17 cellular contexts compared by ENCODE assay signal in the genomic region with DNA sequence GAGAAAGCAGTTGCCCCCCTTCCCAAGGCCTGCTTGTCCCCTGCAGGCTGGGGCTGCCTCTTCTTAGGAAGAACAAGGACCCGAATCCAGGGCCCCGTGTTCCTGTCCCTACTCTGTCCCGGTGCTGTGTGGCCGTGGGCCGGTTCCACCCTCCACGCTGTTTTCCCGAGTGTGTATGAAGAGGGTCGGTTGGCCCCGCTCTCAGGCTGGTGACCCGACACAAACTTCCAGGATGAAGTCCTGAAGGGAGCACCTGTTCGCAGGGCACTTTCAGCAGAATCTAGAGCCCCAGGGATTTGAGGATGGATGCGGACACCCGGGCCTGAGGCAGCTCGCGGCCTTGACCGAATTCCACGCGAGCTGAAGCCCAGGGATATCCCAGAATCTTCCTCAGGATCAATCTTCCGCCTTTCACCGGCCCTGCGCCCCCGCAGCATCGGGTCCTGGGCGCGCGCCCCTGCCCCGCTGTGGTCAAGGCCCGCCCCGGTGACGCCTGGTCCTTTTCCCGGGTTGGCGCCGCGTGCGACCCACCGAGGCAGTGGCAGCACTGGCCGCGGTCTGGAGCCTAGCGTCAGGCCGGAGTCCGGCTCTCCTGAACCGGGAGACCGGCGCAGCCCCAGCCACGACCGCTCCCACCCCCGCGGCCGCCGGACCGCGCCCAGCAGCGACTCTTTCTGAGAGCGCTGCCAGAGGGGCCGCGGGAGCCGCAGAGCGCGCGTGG. TPM values are rescaled to one million over a fixed set of nuclear protein-coding genes. Genes with fewer than 3 reads are reported as not detected.
DNase-seq lines count a peak whose midpoint lies in the region; ATAC-seq and TF ChIP-seq lines count a peak whose summit lies in the region.
"Had no signal": no experiment of that assay in that cellular context is flagged by ENCODE, and none has a peak within 500 bp of the region (broad histone marks: within the 10 kb centered on the region; RNA-seq: fewer than 3 reads in every experiment).

No MANE protein-coding gene starts in this region.

- H3K36me3 ChIP-seq in BE2C: no peaks in the 10 kb centered on the region
- H3K36me3 ChIP-seq in ascending aorta: no peaks in the 10 kb centered on the region
- H3K36me3 ChIP-seq: gastroesophageal sphincter had no signal

- H3K27ac ChIP-seq in right cardiac atrium (ENCODE audit: low read length) (no peak overlapping the region), ascending aorta (no peak overlapping the region)
- H3K27ac ChIP-seq: gastroesophageal sphincter, PC-9, skin epidermis had no signal

- no peak overlapping the region for H3K27ac Mint-ChIP-seq in T-helper 17 cell
- H3K27ac Mint-ChIP-seq in osteocyte (ENCODE audit: unreplicated experiment): no peak overlapping the region
- H3K27ac Mint-ChIP-seq: activated naive CD8-positive, alpha-beta T cell; memory B cell had no signal

- H3K27me3 Mint-ChIP-seq in T-helper 17 cell: peaks cover 49% of the 10 kb centered on the region
- H3K27me3 Mint-ChIP-seq in osteocyte (ENCODE audit: unreplicated experiment): peaks cover 52% of the 10 kb centered on the region

- peak overlapping the region; percentile 28 for H3K4me3 Mint-ChIP-seq in T-helper 17 cell
- H3K4me3 Mint-ChIP-seq in osteocyte (ENCODE audit: unreplicated experiment): peak overlapping the region; percentile 47
- H3K4me3 Mint-ChIP-seq: activated naive CD8-positive, alpha-beta T cell; memory B cell had no signal

- H3K4me3 ChIP-seq in BE2C (ENCODE audit: low read depth, low read length): peak overlapping the region; percentile 23
- peak overlapping the region; percentile 56 for H3K4me3 ChIP-seq in right cardiac atrium (ENCODE audit: low read length)
- peak overlapping the region in 1 of 2 donors; percentile 55 for H3K4me3 ChIP-seq in ascending aorta
- H3K4me3 ChIP-seq: GM12878, PC-9 had no signal

- H3K4me1 ChIP-seq in BE2C (no peaks in the 10 kb centered on the region), right cardiac atrium (ENCODE audit: control insufficient read depth, insufficient read depth, low read length) (no peaks in the 10 kb centered on the region), ascending aorta (peaks cover 0 to 2% of the 10 kb centered on the region in 2 donors)

- intact Hi-C loops in right cardiac atrium (cut with DNase I) (no loop called here), ascending aorta (cut with DNase I) (no loop called here)

- TF ChIP-seq CTCF in BE2C (IDR thresholded peaks at IDR 0.05; ENCODE audit: low read depth, low read length) (no peak), osteocyte (IDR thresholded peaks at IDR 0.05) (no peak), ascending aorta (IDR thresholded peaks at IDR 0.05) (no peak)

- H3K36me3 Mint-ChIP-seq in T-helper 17 cell (ENCODE audit: low read depth) (peaks cover 7% of the 10 kb centered on the region), osteocyte (ENCODE audit: unreplicated experiment) (no peaks in the 10 kb centered on the region)
- H3K36me3 Mint-ChIP-seq: activated naive CD8-positive, alpha-beta T cell; memory B cell had no signal

- ATAC-seq in T-helper 17 cell: no peak
- peak in 1 of 2 donors; percentile 41 for ATAC-seq in right cardiac atrium
- ATAC-seq: GM12878 had no signal

- 15% methylated on average over 60 of the region's 60 CpGs for WGBS in right cardiac atrium

- DNase-seq in BE2C (peak; percentile 24), T-helper 17 cell (no peak), right cardiac atrium (peak in 1 of 3 donors; percentile 65), osteocyte (ENCODE audit: extremely low spot score, unreplicated experiment) (no peak), activated gamma-delta T cell (lab: John Stamatoyannopoulos, UW) (no peak), NCI-H2196 treated with DMSO at 0.1 percent for 48 hours (lab: John Stamatoyannopoulos, UW; ENCODE audit: unreplicated experiment) (no peak), NOMO-1 treated with DMSO at 0.1 percent for 48 hours (lab: John Stamatoyannopoulos, UW; ENCODE audit: unreplicated experiment) (no peak), ascending aorta (ENCODE audit: low spot score in 2 of 2) (no peak)
- DNase-seq: DMS53, KG1, NCI-H2107, PC-9 had no signal

- H3K27me3 ChIP-seq in BE2C (peaks cover 39% of the 10 kb centered on the region), right cardiac atrium (ENCODE audit: control insufficient read depth, insufficient read depth) (no peaks in the 10 kb centered on the region), ascending aorta (peaks cover 6% of the 10 kb centered on the region)

- no peaks in the 10 kb centered on the region for H3K9me3 ChIP-seq in BE2C
- no peaks in the 10 kb centered on the region for H3K9me3 ChIP-seq in T-helper 17 cell (ENCODE audit: control insufficient read depth, low read length, poor library complexity, severe bottlenecking)
- H3K9me3 ChIP-seq in right cardiac atrium (ENCODE audit: control insufficient read depth, low read length): no peaks in the 10 kb centered on the region
- H3K9me3 ChIP-seq in ascending aorta: no peaks in the 10 kb centered on the region
- H3K9me3 ChIP-seq: gastroesophageal sphincter had no signal

- no peaks in the 10 kb centered on the region for H3K4me1 Mint-ChIP-seq in T-helper 17 cell
- H3K4me1 Mint-ChIP-seq in osteocyte (ENCODE audit: unreplicated experiment): peaks cover 6% of the 10 kb centered on the region
- H3K4me1 Mint-ChIP-seq: memory B cell had no signal

- no peaks in the 10 kb centered on the region for H3K9me3 Mint-ChIP-seq in osteocyte (ENCODE audit: unreplicated experiment)

RNA-seq across cellular contexts. Expression of a gene that starts 0.5 kb away (rescaled TPM):
- 18.3 TPM for polyA plus RNA-seq in BE2C (2012; ENCODE audit: insufficient read depth, insufficient read length, low read depth)
- total RNA-seq in T-helper 17 cell: 1 to 10 TPM in 1 of 2 donors, not detected in 1; 2.7 TPM
- total RNA-seq in right cardiac atrium: under 1 TPM in 3 of 4 donors, not detected in 1; 0.15 to 0.37 (median 0.36) TPM
- polyA plus RNA-seq in right cardiac atrium: 0.63 TPM
- 0.35 TPM in 1 of 2 replicates, not detected in the other for total RNA-seq in osteocyte
- not detected for total RNA-seq in ascending aorta
- total RNA-seq: GM12878, PC-9 had no signal
